ENCODE assay signal across 8 cellular contexts in the genomic region with DNA sequence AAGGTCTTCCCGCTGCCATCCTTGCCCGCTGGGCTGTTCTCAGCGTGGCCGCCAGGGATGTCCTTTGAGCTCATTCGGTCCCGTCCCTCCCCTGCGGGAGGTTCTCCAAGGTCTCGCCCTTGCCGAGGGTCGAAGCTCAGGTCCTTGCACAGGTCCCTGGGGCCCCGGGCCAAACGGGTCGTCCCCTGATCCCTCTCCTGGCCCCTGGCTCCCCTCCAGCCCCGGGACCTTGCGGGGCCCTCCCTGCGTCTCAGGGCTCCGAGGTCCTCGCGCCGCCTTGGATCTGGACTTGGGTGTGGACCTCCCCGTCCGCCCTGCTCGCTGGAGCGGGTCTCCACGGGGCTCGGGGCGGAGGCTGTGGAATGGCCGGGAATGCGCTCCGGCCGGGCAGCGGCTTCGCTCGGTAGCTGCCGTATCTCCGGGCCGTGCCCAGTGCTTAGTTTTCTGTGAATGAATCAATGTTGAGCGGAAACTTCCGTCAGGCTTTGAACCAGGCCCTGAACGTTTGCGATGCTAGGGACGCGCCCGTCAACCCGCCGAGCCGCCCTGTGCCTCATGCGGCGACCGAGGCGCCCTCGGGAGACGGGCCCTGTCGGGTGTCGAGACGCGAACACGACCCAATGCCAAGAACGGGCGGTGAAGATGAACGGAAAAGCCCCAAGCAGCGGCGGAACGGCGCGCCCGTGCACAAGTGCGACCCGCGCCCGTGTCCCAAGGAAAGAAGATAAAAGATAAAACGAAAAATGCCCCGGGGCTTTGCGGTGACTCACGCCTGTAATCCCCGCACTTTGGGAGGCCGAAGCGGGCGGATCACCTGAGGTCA. TPM values are rescaled to one million over a fixed set of nuclear protein-coding genes. Genes with fewer than 3 reads are reported as not detected.
A peak's percentile ranks its signal among the peaks of the same experiment; 100 is the strongest.
DNase-seq lines count a peak whose midpoint lies in the region; ATAC-seq and TF ChIP-seq lines count a peak whose summit lies in the region.

No MANE protein-coding gene starts in this region.

- H3K4me3 ChIP-seq in foreskin fibroblast (ENCODE audit: low read depth in 1 of 2, low read length in 2 of 2) (peak overlapping the region in 1 of 2 donors; percentile 39), ovary (no peak overlapping the region), suprapubic skin (no peak overlapping the region), WERI-Rb-1 (ENCODE audit: low read depth, low read length) (no peak overlapping the region)

- 1% methylated on average over 72 to 79 of the region's 79 CpGs for WGBS in ovary, 3 donors
- WGBS in suprapubic skin = 13% methylated on average over 48 of the region's 79 CpGs

- H3K36me3 ChIP-seq in ovary = no peaks in the 10 kb centered on the region
- peaks cover 14% of the 10 kb centered on the region for H3K36me3 ChIP-seq in suprapubic skin
- H3K36me3 ChIP-seq in WERI-Rb-1 = peaks cover 9% of the 10 kb centered on the region

- H3K36me3 Mint-ChIP-seq in activated T-helper 2 cell treated with anti-CD3 and anti-CD28 coated beads, Interferon-gamma antibody, Interleukin-2, Interleukin-4, amounts not matched to agents 10 μg/mL and 5 μg/mL and 100 μg/mL, durations not matched to agents 14 hours and 24 hours and 36 hours (ENCODE audit: low read depth) = peaks cover 9% of the 10 kb centered on the region

- H3K4me3 Mint-ChIP-seq in activated T-helper 2 cell treated with anti-CD3 and anti-CD28 coated beads, Interferon-gamma antibody, Interleukin-2, Interleukin-4, amounts not matched to agents 10 μg/mL and 5 μg/mL and 100 μg/mL, durations not matched to agents 14 hours and 24 hours and 36 hours (ENCODE audit: low read depth) = no peak overlapping the region

- no peaks in the 10 kb centered on the region for H3K9me3 Mint-ChIP-seq in activated T-helper 2 cell treated with anti-CD3 and anti-CD28 coated beads, Interferon-gamma antibody, Interleukin-2, Interleukin-4, amounts not matched to agents 10 μg/mL and 5 μg/mL and 100 μg/mL, durations not matched to agents 14 hours and 24 hours and 36 hours

- no peaks in the 10 kb centered on the region for H3K27me3 ChIP-seq in ovary
- H3K27me3 ChIP-seq in suprapubic skin = no peaks in the 10 kb centered on the region
- no peaks in the 10 kb centered on the region for H3K27me3 ChIP-seq in WERI-Rb-1 (ENCODE audit: insufficient read depth, low read depth, severe bottlenecking)

- intact Hi-C loops in activated T-helper 2 cell treated with anti-CD3 and anti-CD28 coated beads, Interferon-gamma antibody, Interleukin-2, Interleukin-4, amounts not matched to agents 10 μg/mL and 5 μg/mL and 100 μg/mL, durations not matched to agents 14 hours and 24 hours and 36 hours (cut with micrococcal nuclease) = loop anchor here (1.0 to 10.0 kb wide), 5 partner anchors 27 to 227 kb away; partner anchors contain the start of genes BRD3, BRD3OS, RXRA and WDR5
- intact Hi-C loops in ovary (cut with DNase I) = no loop called here

- peaks cover 9% of the 10 kb centered on the region for H3K4me1 Mint-ChIP-seq in activated T-helper 2 cell treated with anti-CD3 and anti-CD28 coated beads, Interferon-gamma antibody, Interleukin-2, Interleukin-4, amounts not matched to agents 10 μg/mL and 5 μg/mL and 100 μg/mL, durations not matched to agents 14 hours and 24 hours and 36 hours (ENCODE audit: low read depth)

- no peak for TF ChIP-seq POLR2A in ovary (IDR thresholded peaks at IDR 0.05)
- TF ChIP-seq POLR2A in suprapubic skin (IDR thresholded peaks at IDR 0.05) = no peak

- no peak for ATAC-seq in HG02571 (IDR thresholded peaks at IDR 0.05; ENCODE audit: unreplicated experiment)

- H3K9me3 ChIP-seq in ovary (no peaks in the 10 kb centered on the region), suprapubic skin (no peaks in the 10 kb centered on the region), WERI-Rb-1 (ENCODE audit: severe bottlenecking) (peaks cover 7% of the 10 kb centered on the region)

- peaks cover 6% of the 10 kb centered on the region for H3K4me1 ChIP-seq in ovary (ENCODE audit: insufficient read depth)
- H3K4me1 ChIP-seq in suprapubic skin = peaks cover 7% of the 10 kb centered on the region

- TF ChIP-seq CTCF in foreskin fibroblast (IDR thresholded peaks at IDR 0.05; ENCODE audit: low read depth, low read length) (peak; percentile 23), ovary (IDR thresholded peaks at IDR 0.05) (peak in 2 of 3 donors; percentile 48 to 52), suprapubic skin (IDR thresholded peaks at IDR 0.05) (peak in 1 of 2 donors; percentile 46), WERI-Rb-1 (IDR thresholded peaks at IDR 0.05; ENCODE audit: low read depth, low read length) (no peak)

- peak; percentile 63 for DNase-seq in EH (ENCODE audit: low read depth)
- DNase-seq in NOMO-1 (lab: John Stamatoyannopoulos, UW; ENCODE audit: unreplicated experiment in 2 of 2) = peak; percentile 24 to 29
- DNase-seq in activated T-helper 2 cell treated with anti-CD3 and anti-CD28 coated beads, Interferon-gamma antibody, Interleukin-2, Interleukin-4, amounts not matched to agents 10 μg/mL and 5 μg/mL and 100 μg/mL, durations not matched to agents 14 hours and 24 hours and 36 hours (ENCODE audit: low spot score) = peak; percentile 62
- peak; percentile 35 to 74 for DNase-seq in foreskin fibroblast
- DNase-seq in ovary = peak; percentile 65 to 80 (median 77)
- peak; percentile 86 to 89 for DNase-seq in suprapubic skin (ENCODE audit: low spot score in 2 of 2)
- DNase-seq in WERI-Rb-1 = no peak

- no peaks in the 10 kb centered on the region for H3K27me3 Mint-ChIP-seq in activated T-helper 2 cell treated with anti-CD3 and anti-CD28 coated beads, Interferon-gamma antibody, Interleukin-2, Interleukin-4, amounts not matched to agents 10 μg/mL and 5 μg/mL and 100 μg/mL, durations not matched to agents 14 hours and 24 hours and 36 hours (ENCODE audit: low read depth)

- no peak for TF ChIP-seq EP300 in ovary (IDR thresholded peaks at IDR 0.05)
- TF ChIP-seq EP300 in suprapubic skin (IDR thresholded peaks at IDR 0.05) = no peak

- H3K27ac Mint-ChIP-seq in activated T-helper 2 cell treated with anti-CD3 and anti-CD28 coated beads, Interferon-gamma antibody, Interleukin-2, Interleukin-4, amounts not matched to agents 10 μg/mL and 5 μg/mL and 100 μg/mL, durations not matched to agents 14 hours and 24 hours and 36 hours = no peak overlapping the region

- H3K27ac ChIP-seq in ovary (no peak overlapping the region), suprapubic skin (no peak overlapping the region), WERI-Rb-1 (no peak overlapping the region)

RNA-seq across cellular contexts. Expression of gene RNU6ATAC, which starts 0.8 kb away (rescaled TPM):
- 44.0 and 58.7 TPM in 2 replicates for total RNA-seq in activated T-helper 2 cell treated with anti-CD3 and anti-CD28 coated beads, Interferon-gamma antibody, Interleukin-2, Interleukin-4, amounts not matched to agents 10 μg/mL and 5 μg/mL and 100 μg/mL, durations not matched to agents 14 hours and 24 hours and 36 hours
- total RNA-seq in ovary (100 to 1,000 TPM in 3 of 7 donors, 10 to 100 TPM in 2, not detected in 2; 74.9 to 294 (median 169) TPM), suprapubic skin (not detected)
- polyA plus RNA-seq in ovary = not detected

RNA-seq across cellular contexts. Expression of gene WDR5, which starts 27.7 kb away (rescaled TPM):
- total RNA-seq in activated T-helper 2 cell treated with anti-CD3 and anti-CD28 coated beads, Interferon-gamma antibody, Interleukin-2, Interleukin-4, amounts not matched to agents 10 μg/mL and 5 μg/mL and 100 μg/mL, durations not matched to agents 14 hours and 24 hours and 36 hours = 54.0 and 58.9 TPM in 2 replicates
- total RNA-seq in ovary (10 to 100 TPM in 6 of 7 donors, 1 to 10 TPM in 1; 8.7 to 33.5 (median 28.6) TPM), suprapubic skin (10 to 100 TPM; 21.7 to 37.8 (median 26.5) TPM)
- polyA plus RNA-seq in ovary = 10 to 100 TPM; 20.0 to 22.3 TPM
